17 cellular contexts compared by ENCODE assay signal in the genomic region with DNA sequence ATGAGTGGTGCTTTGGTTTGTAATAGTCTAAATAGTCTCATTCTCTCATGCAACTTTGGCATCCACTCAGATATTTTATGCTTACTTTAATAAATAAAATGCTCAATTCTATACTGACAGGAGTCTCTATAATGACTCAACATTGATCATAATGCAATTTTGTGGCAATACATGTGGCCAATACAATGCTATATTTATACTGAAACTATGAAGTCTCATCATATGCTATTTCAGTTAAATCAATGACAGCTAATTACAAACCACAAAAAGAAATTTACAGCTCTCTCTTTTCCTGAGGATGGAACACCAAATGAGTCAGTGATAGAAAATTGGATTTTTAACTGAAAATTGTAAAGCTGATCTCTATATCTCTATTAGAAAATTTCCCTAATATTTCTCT.
DNase-seq lines count a peak whose midpoint lies in the region; ATAC-seq, FAIRE-seq and TF ChIP-seq lines count a peak whose summit lies in the region.
"Had no signal": no experiment of that assay in that cellular context is flagged by ENCODE, and none has a peak within 500 bp of the region (broad histone marks: within the 10 kb centered on the region; RNA-seq: fewer than 3 reads in every experiment).

No MANE protein-coding gene starts in this region.

- H3K4me1 ChIP-seq in Karpas-422 (ENCODE audit: low read length) (peaks cover 36% of the 10 kb centered on the region), keratinocyte (ENCODE audit: control insufficient read depth, extremely low read depth, insufficient read depth, low read length) (peaks cover 26% of the 10 kb centered on the region), neural progenitor cell (peaks cover 23% of the 10 kb centered on the region), SJCRH30 (no peaks in the 10 kb centered on the region), colonic mucosa (no peaks in the 10 kb centered on the region)

- H3K4me1 Mint-ChIP-seq in neural progenitor cell = peaks cover 21% of the 10 kb centered on the region
- H3K4me1 Mint-ChIP-seq: CD4-positive, alpha-beta memory T cell had no signal

- H3K27me3 Mint-ChIP-seq in neural progenitor cell (ENCODE audit: insufficient read depth, low read depth) = no peaks in the 10 kb centered on the region

- H3K79me2 ChIP-seq in Karpas-422 (ENCODE audit: low read length) (no peaks in the 10 kb centered on the region), keratinocyte (ENCODE audit: control insufficient read depth, insufficient read depth, low read length) (no peaks in the 10 kb centered on the region), neural progenitor cell (ENCODE audit: low read depth) (no peaks in the 10 kb centered on the region)

- TF ChIP-seq CTCF in GM06990 (IDR thresholded peaks at IDR 0.05; ENCODE audit: insufficient read depth, low read length, poor library complexity, severe bottlenecking) (no peak), keratinocyte (optimal IDR thresholded peaks at IDR 0.05 in 1 of 3, IDR thresholded peaks at IDR 0.05 in 1 of 3, conservative IDR thresholded peaks at IDR 0.05 in 1 of 3; ENCODE audit: extremely low read depth in 1 of 3, insufficient read depth in 2 of 3, low read length in 3 of 3) (no peak), neural progenitor cell (IDR thresholded peaks at IDR 0.05) (no peak), colonic mucosa (IDR thresholded peaks at IDR 0.05) (no peak)

- H3F3A ChIP-seq in neural progenitor cell (ENCODE audit: low read depth) = peaks cover 12% of the 10 kb centered on the region

- H3K9ac ChIP-seq in Karpas-422 (ENCODE audit: low read length) (no peak overlapping the region), keratinocyte (ENCODE audit: control insufficient read depth, extremely low read depth, insufficient read depth, low read length) (no peak overlapping the region), neural progenitor cell (no peak overlapping the region), colonic mucosa (ENCODE audit: low read depth in 2 of 2, low read length in 2 of 2) (no peak overlapping the region)
- H3K9ac ChIP-seq: KMS-11, SK-N-SH had no signal

- ATAC-seq in GM21515 (IDR thresholded peaks at IDR 0.05; ENCODE audit: unreplicated experiment) = peak; percentile 23
- ATAC-seq: HCT116 had no signal

- H3K9me1 ChIP-seq in keratinocyte (ENCODE audit: control insufficient read depth, extremely low read depth, insufficient read depth, low read length) = no peaks in the 10 kb centered on the region

- peak; percentile 38 for DNase-seq in GM06990 (ENCODE audit: extremely low read depth, insufficient read length)
- no peak for DNase-seq in Karpas-422
- no peak for DNase-seq in keratinocyte (ENCODE audit: low read depth, low spot score)
- DNase-seq in neural progenitor cell (ENCODE audit: low spot score) = no peak
- no peak for DNase-seq in SJCRH30
- DNase-seq in colonic mucosa = no peak
- DNase-seq: CD4-positive, alpha-beta memory T cell; DMS79; GF-D8; NCI-H187 treated with DMSO at 0.1 percent for 48 hours; NCI-H446; PC-9; SK-N-SH had no signal

- dilution Hi-C loops in keratinocyte (cut with MboI; ENCODE audit: extremely low pct_ligation_motif_present, low sequenced_read_pairs) = no loop called here

- no peaks in the 10 kb centered on the region for H3K27me3 ChIP-seq in GM06990 (replicated peaks; ENCODE audit: control insufficient read depth, insufficient read depth, low read length)
- no peaks in the 10 kb centered on the region for H3K27me3 ChIP-seq in Karpas-422 (ENCODE audit: low read length)
- H3K27me3 ChIP-seq in keratinocyte (ENCODE audit: control insufficient read depth, extremely low read depth, insufficient read depth, low read length) = no peaks in the 10 kb centered on the region
- no peaks in the 10 kb centered on the region for H3K27me3 ChIP-seq in neural progenitor cell
- H3K27me3 ChIP-seq in SJCRH30 = no peaks in the 10 kb centered on the region
- H3K27me3 ChIP-seq in colonic mucosa = no peaks in the 10 kb centered on the region

- H3K27ac Mint-ChIP-seq in neural progenitor cell = no peak overlapping the region
- H3K27ac Mint-ChIP-seq: CD4-positive, alpha-beta memory T cell; T-helper 1 cell treated with Interleukin-12 subunit alpha and Interleukin-12 subunit beta and Interleukin-4 antibody, amounts not matched to agents 30 μg/mL and 1 μg/mL, for 36 hours had no signal

- H2AFZ ChIP-seq in Karpas-422 (ENCODE audit: low read length) (no peak overlapping the region), keratinocyte (ENCODE audit: control insufficient read depth, low read length) (no peak overlapping the region), neural progenitor cell (replicated peaks) (no peak overlapping the region)
- H2AFZ ChIP-seq: PC-9 had no signal

- H3K27ac ChIP-seq in Karpas-422 (ENCODE audit: low read length) = peak overlapping the region; percentile 65
- peak overlapping the region; percentile 36 for H3K27ac ChIP-seq in keratinocyte (ENCODE audit: control insufficient read depth, insufficient read depth, low read length)
- H3K27ac ChIP-seq in neural progenitor cell = no peak overlapping the region
- no peak overlapping the region for H3K27ac ChIP-seq in SJCRH30
- H3K27ac ChIP-seq in colonic mucosa = no peak overlapping the region
- H3K27ac ChIP-seq: KMS-11, PC-9 had no signal

- intact Hi-C loops in colonic mucosa (cut with DNase I) = no loop called here

- no peaks in the 10 kb centered on the region for H3K9me2 ChIP-seq in Karpas-422 (replicated peaks; ENCODE audit: insufficient read depth, low read length)
- H3K9me2 ChIP-seq: SK-N-SH had no signal

- H4K20me1 ChIP-seq in Karpas-422 (ENCODE audit: insufficient read depth, low read depth, low read length) = no peaks in the 10 kb centered on the region
- H4K20me1 ChIP-seq in keratinocyte (ENCODE audit: control insufficient read depth, extremely low read depth, insufficient read depth, low read length) = no peaks in the 10 kb centered on the region
- H4K20me1 ChIP-seq in neural progenitor cell (ENCODE audit: low read depth) = peaks cover 16% of the 10 kb centered on the region

- H3K9me3 Mint-ChIP-seq in neural progenitor cell = no peaks in the 10 kb centered on the region
- H3K9me3 Mint-ChIP-seq: CD4-positive, alpha-beta memory T cell; T-helper 1 cell treated with Interleukin-12 subunit alpha and Interleukin-12 subunit beta and Interleukin-4 antibody, amounts not matched to agents 30 μg/mL and 1 μg/mL, for 36 hours had no signal

- no peak for FAIRE-seq in keratinocyte (lab: Jason Lieb, UNC)

- H3K9me3 ChIP-seq in Karpas-422 (ENCODE audit: low read length) (no peaks in the 10 kb centered on the region), keratinocyte (ENCODE audit: control insufficient read depth, low read depth, low read length) (no peaks in the 10 kb centered on the region), neural progenitor cell (ENCODE audit: low read depth) (no peaks in the 10 kb centered on the region), SJCRH30 (replicated peaks) (no peaks in the 10 kb centered on the region), colonic mucosa (no peaks in the 10 kb centered on the region)
- H3K9me3 ChIP-seq: SK-N-SH had no signal

- H3K4me2 ChIP-seq in Karpas-422 (ENCODE audit: low read depth, low read length, poor library complexity, severe bottlenecking) (peak overlapping the region; percentile 62), keratinocyte (ENCODE audit: control insufficient read depth, extremely low read depth, insufficient read depth, low read depth, low read length) (no peak overlapping the region), neural progenitor cell (no peak overlapping the region)
- H3K4me2 ChIP-seq: KMS-11, PC-9, SK-N-SH had no signal

- H3K36me3 Mint-ChIP-seq in neural progenitor cell = peaks cover 35% of the 10 kb centered on the region
- H3K36me3 Mint-ChIP-seq: CD4-positive, alpha-beta memory T cell had no signal

- H3K4me3 ChIP-seq in GM06990 (replicated peaks; ENCODE audit: low read depth, low read length) (no peak overlapping the region), Karpas-422 (ENCODE audit: low read length) (peak overlapping the region; percentile 16; the same call in 1 of the 2 replicates), keratinocyte (ENCODE audit: control insufficient read depth in 2 of 3, extremely low read depth in 1 of 3, insufficient read depth in 2 of 3, low read depth in 1 of 3, low read length in 3 of 3) (no peak overlapping the region), neural progenitor cell (no peak overlapping the region), SJCRH30 (no peak overlapping the region), colonic mucosa (no peak overlapping the region)
- H3K4me3 ChIP-seq: PC-9 had no signal

- no peak overlapping the region for H3K4me3 Mint-ChIP-seq in neural progenitor cell
- H3K4me3 Mint-ChIP-seq: CD4-positive, alpha-beta memory T cell; T-helper 1 cell treated with Interleukin-12 subunit alpha and Interleukin-12 subunit beta and Interleukin-4 antibody, amounts not matched to agents 30 μg/mL and 1 μg/mL, for 36 hours had no signal

- H3K36me3 ChIP-seq in GM06990 (ENCODE audit: control insufficient read depth, insufficient read depth, low read length) (no peaks in the 10 kb centered on the region), Karpas-422 (ENCODE audit: insufficient read depth, low read length) (peaks cover 11% of the 10 kb centered on the region; the same call in 1 of the 2 replicates), keratinocyte (ENCODE audit: control insufficient read depth in 2 of 2, extremely low read depth in 1 of 2, insufficient read depth in 2 of 2, low read length in 2 of 2) (peaks cover 7 to 13% of the 10 kb centered on the region in 2 experiments), neural progenitor cell (peaks cover 41% of the 10 kb centered on the region), SJCRH30 (peaks cover 29% of the 10 kb centered on the region), colonic mucosa (no peaks in the 10 kb centered on the region)

Comparison
In these comparisons a context has a peak if more than half of its experiments do, and no peak if none do; other contexts are left out.
1. H3K27ac ChIP-seq: peak in Karpas-422 (single experiment) and keratinocyte (single experiment); none in neural progenitor cell (single experiment), SJCRH30 (single experiment) and colonic mucosa (single experiment).